Comparison of ENCODE assay signal across 26 cellular contexts in the genomic region with DNA sequence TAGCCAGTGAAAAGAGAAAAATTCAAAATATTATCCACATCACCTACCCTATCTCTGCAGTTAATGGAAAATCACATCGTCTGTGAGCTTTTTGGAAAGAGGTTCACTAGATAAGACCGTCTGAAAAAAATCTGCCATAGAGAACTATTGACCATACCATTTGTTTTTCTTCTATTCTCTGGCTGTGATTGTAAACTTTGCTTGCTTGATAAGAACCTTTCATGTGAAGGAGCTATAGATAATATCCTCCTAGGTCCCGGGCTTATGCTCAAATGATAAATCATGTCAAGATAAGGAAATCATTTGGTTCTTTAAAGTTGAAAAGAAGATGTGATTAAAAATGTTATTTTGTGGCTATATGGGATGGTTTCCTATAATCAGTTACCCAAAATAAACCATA.
"Had no signal": no experiment of that assay in that cellular context is flagged by ENCODE, and none has a peak within 500 bp of the region (broad histone marks: within the 10 kb centered on the region; RNA-seq: fewer than 3 reads in every experiment).

No MANE protein-coding gene starts in this region.

- H3K4me3 ChIP-seq: left lung, lower lobe of right lung, mucosa of descending colon, ovary, right atrium auricular region, right lobe of liver, smooth muscle cell, stomach, testis, thyroid gland, transverse colon, upper lobe of left lung, vagina had no signal

- H3K4me2 ChIP-seq: smooth muscle cell had no signal

- H3K27ac ChIP-seq: left lung, lower lobe of right lung, ovary, right atrium auricular region, right lobe of liver, stomach, testis, thyroid gland, transverse colon, upper lobe of left lung, vagina had no signal

- FAIRE-seq: islet of Langerhans, kidney had no signal

- H3K4me1 ChIP-seq: left lung, lower lobe of right lung, right atrium auricular region, right lobe of liver, stomach, testis, thyroid gland, upper lobe of left lung, vagina had no signal

- H3K27me3 ChIP-seq: ovary, right atrium auricular region, right lobe of liver, testis, thyroid gland, transverse colon, upper lobe of left lung, vagina had no signal

- DNase-seq: hippocampal formation; immature natural killer cell; kidney; left colon; left lung; lower lobe of right lung; mammary epithelial cell; mesenchymal stem cell; midbrain; mucosa of descending colon; naive thymus-derived CD4-positive, alpha-beta T cell; ovary; right lobe of liver; stimulated activated CD4-positive, alpha-beta T cell treated with anti-CD3 and anti-CD28 coated beads, Interleukin-1b, Interleukin-23, amount 100 ng/mL, for 48 hours; stimulated activated CD4-positive, alpha-beta T cell treated with anti-CD3 and anti-CD28 coated beads, Interleukin-4, amount 100 ng/mL, for 1 hour; stimulated activated naive B cell treated with anti-CD40 and anti-IgM and Interleukin-4, amounts not matched to agents 10 μg/mL and 1 μg/mL and 100 μg/mL, for 72 hours; stimulated activated naive CD8-positive, alpha-beta T cell treated with anti-CD3 and anti-CD28 coated beads, Interleukin-15, Interleukin-2, amounts not matched to agents 100 U/mL and 50 U/mL, for 24 hours; stomach; testis; thyroid gland; transverse colon; upper lobe of left lung had no signal

- H3K36me3 ChIP-seq: left lung, lower lobe of right lung, ovary, right atrium auricular region, right lobe of liver, stomach, thyroid gland, transverse colon, upper lobe of left lung, vagina had no signal
